ENCODE assay signal across 1 cellular context in the genomic region with DNA sequence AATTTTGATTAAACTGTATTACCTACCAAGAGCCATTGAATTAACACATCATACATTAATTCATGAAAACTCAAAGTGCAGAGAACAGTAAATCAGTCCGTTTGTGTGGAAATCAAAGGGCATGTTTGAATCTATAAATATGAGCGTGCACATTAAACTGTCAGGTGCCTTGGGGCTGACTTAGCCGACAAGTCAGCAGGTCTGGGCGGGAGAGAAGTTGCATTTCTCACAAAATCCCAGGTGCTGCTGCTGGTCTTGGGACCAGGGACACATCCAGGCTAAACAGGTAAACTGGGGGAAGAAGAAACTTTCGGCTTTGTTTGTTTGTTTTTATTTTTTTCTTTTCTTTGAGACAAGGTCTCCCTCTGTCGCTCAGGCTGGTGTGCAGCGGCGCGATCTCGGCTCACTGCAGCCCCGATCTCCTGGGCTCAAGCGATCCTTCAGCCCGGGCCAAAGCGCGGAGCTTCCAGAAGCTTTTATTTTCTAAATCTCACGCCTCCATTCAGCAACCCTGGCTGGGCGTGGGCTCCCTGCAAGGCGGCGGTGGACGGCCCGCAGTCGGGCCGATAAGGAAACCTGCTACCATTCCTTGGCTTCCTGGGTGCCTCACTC.
TF ChIP-seq lines count a peak whose summit lies in the region.

No MANE protein-coding gene starts in this region.

TF ChIP-seq in K562, 482 proteins besides CTCF, POLR2A, EP300 and RAD21 (continued from another document):
- TF ChIP-seq, protein P1, sequence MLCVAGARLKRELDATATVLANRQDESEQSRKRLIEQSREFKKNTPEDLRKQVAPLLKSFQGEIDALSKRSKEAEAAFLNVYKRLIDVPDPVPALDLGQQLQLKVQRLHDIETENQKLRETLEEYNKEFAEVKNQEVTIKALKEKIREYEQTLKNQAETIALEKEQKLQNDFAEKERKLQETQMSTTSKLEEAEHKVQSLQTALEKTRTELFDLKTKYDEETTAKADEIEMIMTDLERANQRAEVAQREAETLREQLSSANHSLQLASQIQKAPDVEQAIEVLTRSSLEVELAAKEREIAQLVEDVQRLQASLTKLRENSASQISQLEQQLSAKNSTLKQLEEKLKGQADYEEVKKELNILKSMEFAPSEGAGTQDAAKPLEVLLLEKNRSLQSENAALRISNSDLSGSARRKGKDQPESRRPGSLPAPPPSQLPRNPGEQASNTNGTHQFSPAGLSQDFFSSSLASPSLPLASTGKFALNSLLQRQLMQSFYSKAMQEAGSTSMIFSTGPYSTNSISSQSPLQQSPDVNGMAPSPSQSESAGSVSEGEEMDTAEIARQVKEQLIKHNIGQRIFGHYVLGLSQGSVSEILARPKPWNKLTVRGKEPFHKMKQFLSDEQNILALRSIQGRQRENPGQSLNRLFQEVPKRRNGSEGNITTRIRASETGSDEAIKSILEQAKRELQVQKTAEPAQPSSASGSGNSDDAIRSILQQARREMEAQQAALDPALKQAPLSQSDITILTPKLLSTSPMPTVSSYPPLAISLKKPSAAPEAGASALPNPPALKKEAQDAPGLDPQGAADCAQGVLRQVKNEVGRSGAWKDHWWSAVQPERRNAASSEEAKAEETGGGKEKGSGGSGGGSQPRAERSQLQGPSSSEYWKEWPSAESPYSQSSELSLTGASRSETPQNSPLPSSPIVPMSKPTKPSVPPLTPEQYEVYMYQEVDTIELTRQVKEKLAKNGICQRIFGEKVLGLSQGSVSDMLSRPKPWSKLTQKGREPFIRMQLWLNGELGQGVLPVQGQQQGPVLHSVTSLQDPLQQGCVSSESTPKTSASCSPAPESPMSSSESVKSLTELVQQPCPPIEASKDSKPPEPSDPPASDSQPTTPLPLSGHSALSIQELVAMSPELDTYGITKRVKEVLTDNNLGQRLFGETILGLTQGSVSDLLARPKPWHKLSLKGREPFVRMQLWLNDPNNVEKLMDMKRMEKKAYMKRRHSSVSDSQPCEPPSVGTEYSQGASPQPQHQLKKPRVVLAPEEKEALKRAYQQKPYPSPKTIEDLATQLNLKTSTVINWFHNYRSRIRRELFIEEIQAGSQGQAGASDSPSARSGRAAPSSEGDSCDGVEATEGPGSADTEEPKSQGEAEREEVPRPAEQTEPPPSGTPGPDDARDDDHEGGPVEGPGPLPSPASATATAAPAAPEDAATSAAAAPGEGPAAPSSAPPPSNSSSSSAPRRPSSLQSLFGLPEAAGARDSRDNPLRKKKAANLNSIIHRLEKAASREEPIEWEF (CRISPR knock-in tag; IDR thresholded peaks at IDR 0.05), result no peak
- TF ChIP-seq EGR1 (conservative IDR thresholded peaks at IDR 0.05), result 0 out of 2 replicates have a peak, but pooled peaks have one; percentile 2
- TF ChIP-seq POU5F1 (IDR thresholded peaks at IDR 0.05; ENCODE audit: borderline replicate concordance, low read depth, low read length, partially characterized antibody), result no peak
- TF ChIP-seq ZNF551 (CRISPR knock-in tag; IDR thresholded peaks at IDR 0.05), result no peak
- no peak for TF ChIP-seq ZNF41 (CRISPR knock-in tag; conservative IDR thresholded peaks at IDR 0.05)
- no peak for TF ChIP-seq PURB (CRISPR knock-in tag; IDR thresholded peaks at IDR 0.05; ENCODE audit: low read depth)
- 0 out of 2 replicates have a peak, but pooled peaks have one; percentile 45 for TF ChIP-seq NBN (IDR thresholded peaks at IDR 0.05; ENCODE audit: low read depth)
- TF ChIP-seq, protein P2, sequence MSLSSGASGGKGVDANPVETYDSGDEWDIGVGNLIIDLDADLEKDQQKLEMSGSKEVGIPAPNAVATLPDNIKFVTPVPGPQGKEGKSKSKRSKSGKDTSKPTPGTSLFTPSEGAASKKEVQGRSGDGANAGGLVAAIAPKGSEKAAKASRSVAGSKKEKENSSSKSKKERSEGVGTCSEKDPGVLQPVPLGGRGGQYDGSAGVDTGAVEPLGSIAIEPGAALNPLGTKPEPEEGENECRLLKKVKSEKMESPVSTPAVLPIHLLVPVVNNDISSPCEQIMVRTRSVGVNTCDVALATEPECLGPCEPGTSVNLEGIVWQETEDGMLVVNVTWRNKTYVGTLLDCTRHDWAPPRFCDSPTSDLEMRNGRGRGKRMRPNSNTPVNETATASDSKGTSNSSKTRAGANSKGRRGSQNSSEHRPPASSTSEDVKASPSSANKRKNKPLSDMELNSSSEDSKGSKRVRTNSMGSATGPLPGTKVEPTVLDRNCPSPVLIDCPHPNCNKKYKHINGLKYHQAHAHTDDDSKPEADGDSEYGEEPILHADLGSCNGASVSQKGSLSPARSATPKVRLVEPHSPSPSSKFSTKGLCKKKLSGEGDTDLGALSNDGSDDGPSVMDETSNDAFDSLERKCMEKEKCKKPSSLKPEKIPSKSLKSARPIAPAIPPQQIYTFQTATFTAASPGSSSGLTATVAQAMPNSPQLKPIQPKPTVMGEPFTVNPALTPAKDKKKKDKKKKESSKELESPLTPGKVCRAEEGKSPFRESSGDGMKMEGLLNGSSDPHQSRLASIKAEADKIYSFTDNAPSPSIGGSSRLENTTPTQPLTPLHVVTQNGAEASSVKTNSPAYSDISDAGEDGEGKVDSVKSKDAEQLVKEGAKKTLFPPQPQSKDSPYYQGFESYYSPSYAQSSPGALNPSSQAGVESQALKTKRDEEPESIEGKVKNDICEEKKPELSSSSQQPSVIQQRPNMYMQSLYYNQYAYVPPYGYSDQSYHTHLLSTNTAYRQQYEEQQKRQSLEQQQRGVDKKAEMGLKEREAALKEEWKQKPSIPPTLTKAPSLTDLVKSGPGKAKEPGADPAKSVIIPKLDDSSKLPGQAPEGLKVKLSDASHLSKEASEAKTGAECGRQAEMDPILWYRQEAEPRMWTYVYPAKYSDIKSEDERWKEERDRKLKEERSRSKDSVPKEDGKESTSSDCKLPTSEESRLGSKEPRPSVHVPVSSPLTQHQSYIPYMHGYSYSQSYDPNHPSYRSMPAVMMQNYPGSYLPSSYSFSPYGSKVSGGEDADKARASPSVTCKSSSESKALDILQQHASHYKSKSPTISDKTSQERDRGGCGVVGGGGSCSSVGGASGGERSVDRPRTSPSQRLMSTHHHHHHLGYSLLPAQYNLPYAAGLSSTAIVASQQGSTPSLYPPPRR (CRISPR knock-in tag; IDR thresholded peaks at IDR 0.05; ENCODE audit: borderline replicate concordance), result no peak
- TF ChIP-seq ELF1 (tag; IDR thresholded peaks at IDR 0.05), result 0 out of 2 replicates have a peak, but pooled peaks have one; percentile 34
- peak; percentile 33; the same call in 1 of the 2 replicates for TF ChIP-seq HDAC2 (IDR thresholded peaks at IDR 0.05)
- TF ChIP-seq, protein P3, sequence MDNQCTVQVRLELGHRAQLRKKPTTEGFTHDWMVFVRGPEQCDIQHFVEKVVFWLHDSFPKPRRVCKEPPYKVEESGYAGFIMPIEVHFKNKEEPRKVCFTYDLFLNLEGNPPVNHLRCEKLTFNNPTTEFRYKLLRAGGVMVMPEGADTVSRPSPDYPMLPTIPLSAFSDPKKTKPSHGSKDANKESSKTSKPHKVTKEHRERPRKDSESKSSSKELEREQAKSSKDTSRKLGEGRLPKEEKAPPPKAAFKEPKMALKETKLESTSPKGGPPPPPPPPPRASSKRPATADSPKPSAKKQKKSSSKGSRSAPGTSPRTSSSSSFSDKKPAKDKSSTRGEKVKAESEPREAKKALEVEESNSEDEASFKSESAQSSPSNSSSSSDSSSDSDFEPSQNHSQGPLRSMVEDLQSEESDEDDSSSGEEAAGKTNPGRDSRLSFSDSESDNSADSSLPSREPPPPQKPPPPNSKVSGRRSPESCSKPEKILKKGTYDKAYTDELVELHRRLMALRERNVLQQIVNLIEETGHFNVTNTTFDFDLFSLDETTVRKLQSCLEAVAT (IDR thresholded peaks at IDR 0.05), result no peak
- TF ChIP-seq CBFB (CRISPR knock-in tag; IDR thresholded peaks at IDR 0.05), result no peak
- 0 out of 2 replicates have a peak, but pooled peaks have one; percentile 30 for TF ChIP-seq PHF21A (IDR thresholded peaks at IDR 0.05; ENCODE audit: borderline replicate concordance, low read depth)
- TF ChIP-seq, protein P4, sequence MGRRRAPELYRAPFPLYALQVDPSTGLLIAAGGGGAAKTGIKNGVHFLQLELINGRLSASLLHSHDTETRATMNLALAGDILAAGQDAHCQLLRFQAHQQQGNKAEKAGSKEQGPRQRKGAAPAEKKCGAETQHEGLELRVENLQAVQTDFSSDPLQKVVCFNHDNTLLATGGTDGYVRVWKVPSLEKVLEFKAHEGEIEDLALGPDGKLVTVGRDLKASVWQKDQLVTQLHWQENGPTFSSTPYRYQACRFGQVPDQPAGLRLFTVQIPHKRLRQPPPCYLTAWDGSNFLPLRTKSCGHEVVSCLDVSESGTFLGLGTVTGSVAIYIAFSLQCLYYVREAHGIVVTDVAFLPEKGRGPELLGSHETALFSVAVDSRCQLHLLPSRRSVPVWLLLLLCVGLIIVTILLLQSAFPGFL (CRISPR knock-in tag; IDR thresholded peaks at IDR 0.05), result peak; percentile 93; the same call in 1 of the 2 replicates
- no peak for TF ChIP-seq ZZZ3 (IDR thresholded peaks at IDR 0.05)
- TF ChIP-seq ZNF384 (IDR thresholded peaks at IDR 0.05; ENCODE audit: low read depth, low read length), result peak; percentile 13; the same call in 1 of the 2 replicates
- peak; percentile 7 for TF ChIP-seq MEIS2 (IDR thresholded peaks at IDR 0.05; ENCODE audit: partially characterized antibody)
- TF ChIP-seq PHB2 (IDR thresholded peaks at IDR 0.05; ENCODE audit: low read depth), result no peak
- TF ChIP-seq JUN (IDR thresholded peaks at IDR 0.05; ENCODE audit: borderline replicate concordance, low read depth, low read length), result no peak
- TF ChIP-seq JUN (CRISPR knock-in tag; IDR thresholded peaks at IDR 0.05; ENCODE audit: borderline replicate concordance), result no peak
- peak; percentile 58; the same call in 1 of the 2 replicates for TF ChIP-seq CC2D1A (IDR thresholded peaks at IDR 0.05)
- TF ChIP-seq, protein P5, sequence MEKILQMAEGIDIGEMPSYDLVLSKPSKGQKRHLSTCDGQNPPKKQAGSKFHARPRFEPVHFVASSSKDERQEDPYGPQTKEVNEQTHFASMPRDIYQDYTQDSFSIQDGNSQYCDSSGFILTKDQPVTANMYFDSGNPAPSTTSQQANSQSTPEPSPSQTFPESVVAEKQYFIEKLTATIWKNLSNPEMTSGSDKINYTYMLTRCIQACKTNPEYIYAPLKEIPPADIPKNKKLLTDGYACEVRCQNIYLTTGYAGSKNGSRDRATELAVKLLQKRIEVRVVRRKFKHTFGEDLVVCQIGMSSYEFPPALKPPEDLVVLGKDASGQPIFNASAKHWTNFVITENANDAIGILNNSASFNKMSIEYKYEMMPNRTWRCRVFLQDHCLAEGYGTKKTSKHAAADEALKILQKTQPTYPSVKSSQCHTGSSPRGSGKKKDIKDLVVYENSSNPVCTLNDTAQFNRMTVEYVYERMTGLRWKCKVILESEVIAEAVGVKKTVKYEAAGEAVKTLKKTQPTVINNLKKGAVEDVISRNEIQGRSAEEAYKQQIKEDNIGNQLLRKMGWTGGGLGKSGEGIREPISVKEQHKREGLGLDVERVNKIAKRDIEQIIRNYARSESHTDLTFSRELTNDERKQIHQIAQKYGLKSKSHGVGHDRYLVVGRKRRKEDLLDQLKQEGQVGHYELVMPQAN (IDR thresholded peaks at IDR 0.05; ENCODE audit: borderline replicate concordance), result peak; percentile 38; the same call in 1 of the 2 replicates
- TF ChIP-seq KDM2B (CRISPR knock-in tag; IDR thresholded peaks at IDR 0.05), result 0 out of 2 replicates have a peak, but pooled peaks have one; percentile 13
- 0 out of 2 replicates have a peak, but pooled peaks have one; percentile 19 for TF ChIP-seq ARID1B (IDR thresholded peaks at IDR 0.05)
- TF ChIP-seq RCOR1 (IDR thresholded peaks at IDR 0.05; ENCODE audit: borderline replicate concordance in 1 of 2, low read depth in 2 of 2, low read length in 2 of 2), result no peak
- no peak for TF ChIP-seq NR4A1 (CRISPR knock-in tag; IDR thresholded peaks at IDR 0.05)
- TF ChIP-seq NR4A1 (tag; IDR thresholded peaks at IDR 0.05), result no peak
- TF ChIP-seq FOXK2 (conservative IDR thresholded peaks at IDR 0.05 in 1 of 2, IDR thresholded peaks at IDR 0.05 in 1 of 2; ENCODE audit: low read depth in 2 of 2), result 0 out of 4 replicates have a peak, but pooled peaks of 1 of the 2 experiments have one; percentile 23
- TF ChIP-seq GATAD2A (IDR thresholded peaks at IDR 0.05), result no peak
- TF ChIP-seq, protein P6, sequence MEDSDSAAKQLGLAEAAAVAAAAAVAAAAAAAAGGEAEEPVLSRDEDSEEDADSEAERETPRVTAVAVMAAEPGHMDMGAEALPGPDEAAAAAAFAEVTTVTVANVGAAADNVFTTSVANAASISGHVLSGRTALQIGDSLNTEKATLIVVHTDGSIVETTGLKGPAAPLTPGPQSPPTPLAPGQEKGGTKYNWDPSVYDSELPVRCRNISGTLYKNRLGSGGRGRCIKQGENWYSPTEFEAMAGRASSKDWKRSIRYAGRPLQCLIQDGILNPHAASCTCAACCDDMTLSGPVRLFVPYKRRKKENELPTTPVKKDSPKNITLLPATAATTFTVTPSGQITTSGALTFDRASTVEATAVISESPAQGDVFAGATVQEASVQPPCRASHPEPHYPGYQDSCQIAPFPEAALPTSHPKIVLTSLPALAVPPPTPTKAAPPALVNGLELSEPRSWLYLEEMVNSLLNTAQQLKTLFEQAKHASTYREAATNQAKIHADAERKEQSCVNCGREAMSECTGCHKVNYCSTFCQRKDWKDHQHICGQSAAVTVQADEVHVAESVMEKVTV (CRISPR knock-in tag; IDR thresholded peaks at IDR 0.05), result peak; percentile 34; the same call in 1 of the 2 replicates
- TF ChIP-seq PHB (CRISPR knock-in tag; IDR thresholded peaks at IDR 0.05), result 0 out of 2 replicates have a peak, but pooled peaks have one; percentile 43
- TF ChIP-seq ARID2 (IDR thresholded peaks at IDR 0.05), result peak; percentile 61; the same call in 1 of the 2 replicates
- peak; percentile 84 for TF ChIP-seq BCOR (IDR thresholded peaks at IDR 0.05)
- TF ChIP-seq SPI1 (IDR thresholded peaks at IDR 0.05; ENCODE audit: borderline replicate concordance, low read depth, low read length), result no peak
- no peak for TF ChIP-seq GABPA (tag; conservative IDR thresholded peaks at IDR 0.05; ENCODE audit: low read depth)
- TF ChIP-seq, protein P7, sequence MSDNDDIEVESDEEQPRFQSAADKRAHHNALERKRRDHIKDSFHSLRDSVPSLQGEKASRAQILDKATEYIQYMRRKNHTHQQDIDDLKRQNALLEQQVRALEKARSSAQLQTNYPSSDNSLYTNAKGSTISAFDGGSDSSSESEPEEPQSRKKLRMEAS (CRISPR knock-in tag; IDR thresholded peaks at IDR 0.05), result no peak
- TF ChIP-seq SMARCA5 (IDR thresholded peaks at IDR 0.05), result 0 out of 2 replicates have a peak, but pooled peaks have one; percentile 39
- TF ChIP-seq POLR2G (IDR thresholded peaks at IDR 0.05; ENCODE audit: low read depth, low read length), result no peak
